Comparison of ENCODE assay signal across 9 cellular contexts in genomic region chr22:39309364-39309861, GRCh38. TPM values are rescaled to one million over a fixed set of nuclear protein-coding genes. Genes with fewer than 3 reads are reported as not detected.
DNase-seq lines count a peak whose midpoint lies in the region; ATAC-seq and TF ChIP-seq lines count a peak whose summit lies in the region.
"Had no signal": no experiment of that assay in that cellular context is flagged by ENCODE, and none has a peak within 500 bp of the region (broad histone marks: within the 10 kb centered on the region; RNA-seq: fewer than 3 reads in every experiment).

No MANE protein-coding gene starts in this region.

- H3K79me2 ChIP-seq in SK-N-SH (ENCODE audit: insufficient read depth) = no peaks in the 10 kb centered on the region; the same call in 1 of the 2 replicates

- peaks cover 56% of the 10 kb centered on the region for H3K4me1 Mint-ChIP-seq in stimulated activated memory B cell treated with anti-CD40 and anti-IgM and Interleukin-4, amounts not matched to agents 10 μg/mL and 1 μg/mL and 100 μg/mL, for 72 hours
- H3K4me1 Mint-ChIP-seq in T-helper 2 cell treated with Interferon-gamma antibody and Interleukin-4, amounts not matched to agents 5 μg/mL and 100 μg/mL, for 36 hours (ENCODE audit: low read depth) = peaks cover 3% of the 10 kb centered on the region

- H3K27ac ChIP-seq in SK-N-SH (ENCODE audit: low read depth in 2 of 2, low read length in 1 of 2) (peak overlapping the region in 1 of 2 experiments; percentile 72; a peak in 1 of 4 replicates), heart right ventricle (peak overlapping the region in 9 of 10 donors; percentile 1 to 72 (median 49))

- no peaks in the 10 kb centered on the region; a peak in 2 of 4 replicates for H3K4me1 ChIP-seq in SK-N-SH (ENCODE audit: control insufficient read depth in 1 of 2, insufficient read depth in 2 of 2, low read depth in 1 of 2, low read length in 1 of 2)
- peaks cover 7 to 64% (median 44%) of the 10 kb centered on the region in 9 donors for H3K4me1 ChIP-seq in heart right ventricle

- H3K27ac Mint-ChIP-seq in stimulated activated memory B cell treated with anti-CD40 and anti-IgM and Interleukin-4, amounts not matched to agents 10 μg/mL and 1 μg/mL and 100 μg/mL, for 72 hours = peak overlapping the region; percentile 18
- H3K27ac Mint-ChIP-seq in T-helper 2 cell treated with Interferon-gamma antibody and Interleukin-4, amounts not matched to agents 5 μg/mL and 100 μg/mL, for 36 hours = no peak overlapping the region

- H3K4me3 Mint-ChIP-seq in stimulated activated memory B cell treated with anti-CD40 and anti-IgM and Interleukin-4, amounts not matched to agents 10 μg/mL and 1 μg/mL and 100 μg/mL, for 72 hours = no peak overlapping the region
- no peak overlapping the region for H3K4me3 Mint-ChIP-seq in T-helper 2 cell treated with Interferon-gamma antibody and Interleukin-4, amounts not matched to agents 5 μg/mL and 100 μg/mL, for 36 hours

- DNase-seq in SK-N-SH (no peak), heart right ventricle (no peak)
- DNase-seq in T-helper 2 cell treated with Interferon-gamma antibody and Interleukin-4, amounts not matched to agents 5 μg/mL and 100 μg/mL, for 36 hours (ENCODE audit: low spot score) = no peak
- no peak for DNase-seq in central memory CD4-positive, alpha-beta T cell
- DNase-seq: NCI-H1417 treated with DMSO at 0.1 percent for 48 hours had no signal

- ATAC-seq in GM18505 (IDR thresholded peaks at IDR 0.05; ENCODE audit: unreplicated experiment) (no peak), heart right ventricle (peak in 2 of 8 donors; percentile 1 to 5), HG02938 (IDR thresholded peaks at IDR 0.05; ENCODE audit: unreplicated experiment) (no peak), HG03108 (IDR thresholded peaks at IDR 0.05; ENCODE audit: unreplicated experiment) (no peak)
- no peak for ATAC-seq in stimulated activated memory B cell treated with anti-CD40 and anti-IgM and Interleukin-4, amounts not matched to agents 10 μg/mL and 1 μg/mL and 100 μg/mL, for 72 hours

- POLR2A ChIA-PET in SK-N-SH (lab: Yijun Ruan, JAX) = interaction anchor here (1.1 to 2.1 kb wide), 2 partner anchors 9 to 75 kb away, joined by 3 to 5 read pairs; no protein-coding TSS in a partner anchor

- TF ChIP-seq RAD21 in SK-N-SH (IDR thresholded peaks at IDR 0.05; ENCODE audit: low read length) = no peak

- peaks cover 10% of the 10 kb centered on the region for H3F3A ChIP-seq in SK-N-SH (replicated peaks; ENCODE audit: insufficient read depth)

- H3K9me3 Mint-ChIP-seq in stimulated activated memory B cell treated with anti-CD40 and anti-IgM and Interleukin-4, amounts not matched to agents 10 μg/mL and 1 μg/mL and 100 μg/mL, for 72 hours = no peaks in the 10 kb centered on the region
- no peaks in the 10 kb centered on the region for H3K9me3 Mint-ChIP-seq in T-helper 2 cell treated with Interferon-gamma antibody and Interleukin-4, amounts not matched to agents 5 μg/mL and 100 μg/mL, for 36 hours

- TF ChIP-seq EP300 in SK-N-SH (IDR thresholded peaks at IDR 0.05; ENCODE audit: borderline replicate concordance in 1 of 2, low read depth in 1 of 2, low read length in 1 of 2) = no peak

- TF ChIP-seq POLR2A in GM18505 (IDR thresholded peaks at IDR 0.05; ENCODE audit: borderline replicate concordance, extremely low read depth, insufficient read depth, insufficient read length) = peak; percentile 39

- H3K36me3 Mint-ChIP-seq in stimulated activated memory B cell treated with anti-CD40 and anti-IgM and Interleukin-4, amounts not matched to agents 10 μg/mL and 1 μg/mL and 100 μg/mL, for 72 hours = peaks cover 32% of the 10 kb centered on the region
- peaks cover 25% of the 10 kb centered on the region for H3K36me3 Mint-ChIP-seq in T-helper 2 cell treated with Interferon-gamma antibody and Interleukin-4, amounts not matched to agents 5 μg/mL and 100 μg/mL, for 36 hours (ENCODE audit: low read depth)

- intact Hi-C loops in heart right ventricle (cut with DNase I) = loop anchor here in 4 of 10 donors (2.0 to 10.0 kb wide), 4 partner anchors 62 to 139 kb away; partner anchors contain the start of gene PDGFB (in 3 of the 4)

- no peaks in the 10 kb centered on the region for H3K27me3 Mint-ChIP-seq in stimulated activated memory B cell treated with anti-CD40 and anti-IgM and Interleukin-4, amounts not matched to agents 10 μg/mL and 1 μg/mL and 100 μg/mL, for 72 hours
- H3K27me3 Mint-ChIP-seq in T-helper 2 cell treated with Interferon-gamma antibody and Interleukin-4, amounts not matched to agents 5 μg/mL and 100 μg/mL, for 36 hours (ENCODE audit: low read depth) = no peaks in the 10 kb centered on the region

- peak overlapping the region; percentile 19; the same call in 1 of the 2 replicates for H3K4me2 ChIP-seq in SK-N-SH

- TF ChIP-seq CTCF in SK-N-SH (IDR thresholded peaks at IDR 0.05) (no peak), heart right ventricle (IDR thresholded peaks at IDR 0.05) (no peak)

- WGBS in SK-N-SH (ENCODE audit: low lambda C conversion rate) = 89% methylated on average over 9 of the region's 18 CpGs
- whole genome bisulfite sequencing in heart right ventricle, 2 donors = 80 to 83% methylated on average over 18 of the region's 18 CpGs

- peaks cover 0 to 27% of the 10 kb centered on the region in 2 experiments for H3K36me3 ChIP-seq in SK-N-SH (replicated peaks in 1 of 2; ENCODE audit: control insufficient read depth in 1 of 2, insufficient read depth in 2 of 2, low read length in 1 of 2)
- H3K36me3 ChIP-seq in heart right ventricle = peaks cover 11 to 33% (median 27%) of the 10 kb centered on the region in 9 donors

- no peaks in the 10 kb centered on the region for H3K27me3 ChIP-seq in SK-N-SH (ENCODE audit: insufficient read depth)
- H3K27me3 ChIP-seq in heart right ventricle = no peaks in the 10 kb centered on the region

- H3K4me3 ChIP-seq in SK-N-SH (ENCODE audit: low read depth in 2 of 2, low read length in 1 of 2) (no peak overlapping the region), heart right ventricle (peak overlapping the region in 2 of 10 donors; percentile 3 to 29)

- H2AFZ ChIP-seq in SK-N-SH (ENCODE audit: low read depth) = no peak overlapping the region

- H3K9me3 ChIP-seq in SK-N-SH = no peaks in the 10 kb centered on the region
- H3K9me3 ChIP-seq in heart right ventricle = no peaks in the 10 kb centered on the region

- no peak overlapping the region for H3K9ac ChIP-seq in SK-N-SH

- peaks cover 29% of the 10 kb centered on the region for H4K20me1 ChIP-seq in SK-N-SH (ENCODE audit: insufficient read depth)

- H3K9me2 ChIP-seq in SK-N-SH = no peaks in the 10 kb centered on the region

- CTCF ChIA-PET in SK-N-SH (lab: Yijun Ruan, JAX) = interaction anchor here (0.7 to 4.5 kb wide), 6 partner anchors 9 to 174 kb away, joined by 3 to 35 read pairs (median 3); no protein-coding TSS in a partner anchor

TF ChIP-seq in SK-N-SH, 30 proteins besides CTCF, POLR2A, EP300 and RAD21 (continues in another document):
- no peak for TF ChIP-seq RXRA (IDR thresholded peaks at IDR 0.05; ENCODE audit: borderline replicate concordance, low read depth)
- no peak for TF ChIP-seq CHD2 (IDR thresholded peaks at IDR 0.05; ENCODE audit: low read length, partially characterized antibody)
- TF ChIP-seq FOXJ3 (CRISPR knock-in tag; IDR thresholded peaks at IDR 0.05) = no peak
- no peak for TF ChIP-seq TAF1 (IDR thresholded peaks at IDR 0.05; ENCODE audit: borderline replicate concordance, low read depth, low read length)
- TF ChIP-seq, protein P1, sequence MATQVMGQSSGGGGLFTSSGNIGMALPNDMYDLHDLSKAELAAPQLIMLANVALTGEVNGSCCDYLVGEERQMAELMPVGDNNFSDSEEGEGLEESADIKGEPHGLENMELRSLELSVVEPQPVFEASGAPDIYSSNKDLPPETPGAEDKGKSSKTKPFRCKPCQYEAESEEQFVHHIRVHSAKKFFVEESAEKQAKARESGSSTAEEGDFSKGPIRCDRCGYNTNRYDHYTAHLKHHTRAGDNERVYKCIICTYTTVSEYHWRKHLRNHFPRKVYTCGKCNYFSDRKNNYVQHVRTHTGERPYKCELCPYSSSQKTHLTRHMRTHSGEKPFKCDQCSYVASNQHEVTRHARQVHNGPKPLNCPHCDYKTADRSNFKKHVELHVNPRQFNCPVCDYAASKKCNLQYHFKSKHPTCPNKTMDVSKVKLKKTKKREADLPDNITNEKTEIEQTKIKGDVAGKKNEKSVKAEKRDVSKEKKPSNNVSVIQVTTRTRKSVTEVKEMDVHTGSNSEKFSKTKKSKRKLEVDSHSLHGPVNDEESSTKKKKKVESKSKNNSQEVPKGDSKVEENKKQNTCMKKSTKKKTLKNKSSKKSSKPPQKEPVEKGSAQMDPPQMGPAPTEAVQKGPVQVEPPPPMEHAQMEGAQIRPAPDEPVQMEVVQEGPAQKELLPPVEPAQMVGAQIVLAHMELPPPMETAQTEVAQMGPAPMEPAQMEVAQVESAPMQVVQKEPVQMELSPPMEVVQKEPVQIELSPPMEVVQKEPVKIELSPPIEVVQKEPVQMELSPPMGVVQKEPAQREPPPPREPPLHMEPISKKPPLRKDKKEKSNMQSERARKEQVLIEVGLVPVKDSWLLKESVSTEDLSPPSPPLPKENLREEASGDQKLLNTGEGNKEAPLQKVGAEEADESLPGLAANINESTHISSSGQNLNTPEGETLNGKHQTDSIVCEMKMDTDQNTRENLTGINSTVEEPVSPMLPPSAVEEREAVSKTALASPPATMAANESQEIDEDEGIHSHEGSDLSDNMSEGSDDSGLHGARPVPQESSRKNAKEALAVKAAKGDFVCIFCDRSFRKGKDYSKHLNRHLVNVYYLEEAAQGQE (IDR thresholded peaks at IDR 0.05; ENCODE audit: low read depth, low read length) = no peak
- no peak for TF ChIP-seq GABPA (IDR thresholded peaks at IDR 0.05; ENCODE audit: low read depth)

RNA-seq across cellular contexts. Expression of gene RPL3, which starts 10.0 kb away (rescaled TPM):
- polyA plus RNA-seq in SK-N-SH (2012; rRNA removed) (4,089 and 4,976 TPM in 2 replicates), heart right ventricle (1,000 to 10,000 TPM in 1 of 2 donors, 100 to 1,000 TPM in 1; 472 to 1,621 TPM)
- 3,345 and 4,370 TPM in 2 replicates for polyA plus RNA-seq in SK-N-SH (2012; cell fraction: cytosol; rRNA removed)
- 1,624 and 1,631 TPM in 2 replicates for polyA plus RNA-seq in SK-N-SH (2012; cell fraction: nucleus; rRNA removed)
- total RNA-seq in heart right ventricle = 100 to 1,000 TPM; 215 to 604 (median 286) TPM

RNA-seq across cellular contexts. Expression of gene SYNGR1, which starts 40.4 kb away (rescaled TPM):
- polyA plus RNA-seq in SK-N-SH (2012; rRNA removed) = 18.1 and 18.7 TPM in 2 replicates
- 6.5 and 12.2 TPM in 2 replicates for polyA plus RNA-seq in SK-N-SH (2012; cell fraction: cytosol; rRNA removed)
- 29.3 and 35.7 TPM in 2 replicates for polyA plus RNA-seq in SK-N-SH (2012; cell fraction: nucleus; rRNA removed)
- total RNA-seq in heart right ventricle = 10 to 100 TPM; 30.3 to 67.9 (median 41.6) TPM
- 10 to 100 TPM; 29.8 to 85.8 TPM for polyA plus RNA-seq in heart right ventricle
